Comparison of ENCODE assay signal across 6 cellular contexts in the genomic region with DNA sequence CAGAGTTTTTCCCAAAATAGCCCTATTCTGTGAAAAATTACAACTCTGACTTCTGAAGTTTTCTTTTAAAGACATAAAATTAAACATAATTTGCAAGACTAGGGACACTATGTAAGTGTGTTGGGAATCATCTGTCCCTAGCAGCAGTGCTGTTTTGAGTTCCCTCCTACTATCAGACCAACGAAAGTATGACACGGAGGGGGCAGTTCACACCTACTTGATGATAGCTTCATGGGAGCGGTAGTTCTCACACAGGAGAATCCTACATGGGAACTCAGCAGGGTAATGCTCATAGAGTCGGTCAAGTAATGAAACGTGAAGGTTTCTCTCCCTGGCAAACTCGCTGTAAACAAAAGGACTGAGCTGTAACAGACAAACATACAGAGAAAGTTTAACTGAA.
"Had no signal": no experiment of that assay in that cellular context is flagged by ENCODE, and none has a peak within 500 bp of the region (broad histone marks: within the 10 kb centered on the region; RNA-seq: fewer than 3 reads in every experiment).

No MANE protein-coding gene starts in this region.

- H3K27ac ChIP-seq: GM23248, HL-60 had no signal

- H3K27me3 Mint-ChIP-seq: IgD-negative memory B cell had no signal

- DNase-seq: GM23248, GOT3, H7, HCEC 1CT had no signal

- H3K27ac Mint-ChIP-seq: IgD-negative memory B cell had no signal

- H3K4me1 Mint-ChIP-seq: IgD-negative memory B cell had no signal

- H3K9ac ChIP-seq: GM23248 had no signal

- H3K4me3 Mint-ChIP-seq: IgD-negative memory B cell had no signal

- H2AFZ ChIP-seq: GM23248 had no signal

- H3K4me3 ChIP-seq: GM23248 had no signal

- H3K9me3 Mint-ChIP-seq: IgD-negative memory B cell had no signal
